In genomic region chr12:46901464-46902205, GRCh38 we compare ENCODE assay signal across 2 cellular contexts.
TF ChIP-seq lines count a peak whose summit lies in the region.

No MANE protein-coding gene starts in this region.

TF ChIP-seq in SK-N-SH, 30 proteins besides CTCF, POLR2A, EP300 and RAD21 (continued from another document):
- no peak for TF ChIP-seq USF2 (IDR thresholded peaks at IDR 0.05; ENCODE audit: borderline replicate concordance, low read depth, low read length)
- TF ChIP-seq IRF3 (IDR thresholded peaks at IDR 0.05; ENCODE audit: low read depth, low read length), result no peak
- no peak for TF ChIP-seq FOSL2 (IDR thresholded peaks at IDR 0.05; ENCODE audit: borderline replicate concordance, low read depth)
- no peak for TF ChIP-seq NRF1 (IDR thresholded peaks at IDR 0.05; ENCODE audit: low read depth, low read length)
- TF ChIP-seq YY1 (IDR thresholded peaks at IDR 0.05; ENCODE audit: low read depth), result no peak
- no peak for TF ChIP-seq TAF1 (IDR thresholded peaks at IDR 0.05; ENCODE audit: borderline replicate concordance, low read depth, low read length)
- no peak for TF ChIP-seq ELF1 (IDR thresholded peaks at IDR 0.05)
- TF ChIP-seq MEF2A (IDR thresholded peaks at IDR 0.05; ENCODE audit: borderline replicate concordance, low read depth), result no peak
- no peak for TF ChIP-seq RXRA (IDR thresholded peaks at IDR 0.05; ENCODE audit: borderline replicate concordance, low read depth)
- no peak for TF ChIP-seq GATA2 (CRISPR knock-in tag; IDR thresholded peaks at IDR 0.05)
- TF ChIP-seq SIN3A (IDR thresholded peaks at IDR 0.05; ENCODE audit: borderline replicate concordance, low read depth, low read length), result no peak
- TF ChIP-seq REST (IDR thresholded peaks at IDR 0.05; ENCODE audit: low read depth, low read length), result no peak
- no peak for TF ChIP-seq FOXM1 (IDR thresholded peaks at IDR 0.05; ENCODE audit: low read depth)
- TF ChIP-seq MAX (IDR thresholded peaks at IDR 0.05; ENCODE audit: low read depth), result no peak
- no peak for TF ChIP-seq GABPA (IDR thresholded peaks at IDR 0.05; ENCODE audit: low read depth)
- no peak for TF ChIP-seq POLR2AphosphoS5 (IDR thresholded peaks at IDR 0.05; ENCODE audit: low read depth, low read length)

TF ChIP-seq in SK-N-SH treated with all-trans-retinoic acid at 6 μM for 48 hours, 23 proteins besides CTCF, POLR2A, EP300 and RAD21 (continued from another document):
- TF ChIP-seq CREB5 (CRISPR knock-in tag; IDR thresholded peaks at IDR 0.05; ENCODE audit: low read depth) (no peak), ISL1 (CRISPR knock-in tag; IDR thresholded peaks at IDR 0.05) (no peak), CSDC2 (CRISPR knock-in tag; IDR thresholded peaks at IDR 0.05) (no peak), RARB (CRISPR knock-in tag; IDR thresholded peaks at IDR 0.05) (no peak), GLIS3 (CRISPR knock-in tag; IDR thresholded peaks at IDR 0.05) (no peak)
TF ChIP-seq in SK-N-SH treated with all-trans-retinoic acid at 6 μM for 48 hours: peak in this region for 0.
